Comparison of ENCODE assay signal across 15 cellular contexts in genomic region chr7:101804087-101804631, GRCh38. TPM values are rescaled to one million over a fixed set of nuclear protein-coding genes. Genes with fewer than 3 reads are reported as not detected.
DNase-seq lines count a peak whose midpoint lies in the region; ATAC-seq, FAIRE-seq and TF ChIP-seq lines count a peak whose summit lies in the region.
"Had no signal": no experiment of that assay in that cellular context is flagged by ENCODE, and none has a peak within 500 bp of the region (broad histone marks: within the 10 kb centered on the region; RNA-seq: fewer than 3 reads in every experiment).

No MANE protein-coding gene starts in this region.

- CTCF ChIA-PET in CD4-positive, alpha-beta memory T cell (lab: Charles Lee; ENCODE audit: partially characterized antibody) = interaction anchor here (1.8 to 2.1 kb wide), 2 partner anchors 10 to 61 kb away, joined by 6 to 10 read pairs; no protein-coding TSS in a partner anchor

- H3K36me3 ChIP-seq in CD4-positive, alpha-beta memory T cell (ENCODE audit: insufficient read depth, low read length) = no peaks in the 10 kb centered on the region
- no peaks in the 10 kb centered on the region for H3K36me3 ChIP-seq in H7 (replicated peaks; ENCODE audit: control insufficient read depth, insufficient read depth, low read length)
- H3K36me3 ChIP-seq in left lung = no peaks in the 10 kb centered on the region

- H3K9me3 ChIP-seq in CD4-positive, alpha-beta memory T cell (ENCODE audit: control insufficient read depth in 1 of 2, low read length in 2 of 2) = no peaks in the 10 kb centered on the region
- no peaks in the 10 kb centered on the region for H3K9me3 ChIP-seq in left lung

- peak in 4 of 5 donors; percentile 43 to 56 (median 54) for DNase-seq in CD4-positive, alpha-beta memory T cell
- DNase-seq in H7 (peak; percentile 63), left lung (no peak), coronary artery (ENCODE audit: low spot score) (no peak), GM12892 (ENCODE audit: insufficient read length) (no peak)
- DNase-seq in activated T-helper 1 cell treated with anti-CD3 and anti-CD28 coated beads, Interleukin-12 subunit alpha, Interleukin-12 subunit beta, Interleukin-2, Interleukin-4 antibody, amounts not matched to agents 30 ng/mL and 10 ng/mL and 1 ng/mL, durations not matched to agents 14 hours and 24 hours and 36 hours (ENCODE audit: low spot score) = peak; percentile 1
- DNase-seq: COR-L47, HCEC 1CT, hippocampal formation, naive B cell had no signal

- no peaks in the 10 kb centered on the region for H3K36me3 Mint-ChIP-seq in CD4-positive, alpha-beta memory T cell
- no peaks in the 10 kb centered on the region for H3K36me3 Mint-ChIP-seq in activated T-helper 1 cell treated with anti-CD3 and anti-CD28 coated beads, Interleukin-12 subunit alpha, Interleukin-12 subunit beta, Interleukin-2, Interleukin-4 antibody, amounts not matched to agents 30 ng/mL and 10 ng/mL and 1 ng/mL, durations not matched to agents 14 hours and 24 hours and 36 hours (ENCODE audit: low read depth)
- H3K36me3 Mint-ChIP-seq: naive B cell had no signal

- no peak overlapping the region for H3K4me3 ChIP-seq in CD4-positive, alpha-beta memory T cell (ENCODE audit: low read length in 2 of 2)
- H3K4me3 ChIP-seq in H7 (ENCODE audit: insufficient read depth, low read depth, low read length) = no peak overlapping the region
- H3K4me3 ChIP-seq in left lung = no peak overlapping the region
- H3K4me3 ChIP-seq in coronary artery = no peak overlapping the region
- H3K4me3 ChIP-seq: skin epidermis had no signal

- H3K27ac Mint-ChIP-seq in CD4-positive, alpha-beta memory T cell = peak overlapping the region in 6 of 7 donors; percentile 5 to 86 (median 64)
- H3K27ac Mint-ChIP-seq in activated T-helper 1 cell treated with anti-CD3 and anti-CD28 coated beads, Interleukin-12 subunit alpha, Interleukin-12 subunit beta, Interleukin-2, Interleukin-4 antibody, amounts not matched to agents 30 ng/mL and 10 ng/mL and 1 ng/mL, durations not matched to agents 14 hours and 24 hours and 36 hours = no peak overlapping the region
- H3K27ac Mint-ChIP-seq: naive B cell had no signal

- H3K9me3 Mint-ChIP-seq in CD4-positive, alpha-beta memory T cell = no peaks in the 10 kb centered on the region
- no peaks in the 10 kb centered on the region for H3K9me3 Mint-ChIP-seq in activated T-helper 1 cell treated with anti-CD3 and anti-CD28 coated beads, Interleukin-12 subunit alpha, Interleukin-12 subunit beta, Interleukin-2, Interleukin-4 antibody, amounts not matched to agents 30 ng/mL and 10 ng/mL and 1 ng/mL, durations not matched to agents 14 hours and 24 hours and 36 hours

- peaks cover 17% of the 10 kb centered on the region for H3K4me1 ChIP-seq in CD4-positive, alpha-beta memory T cell (ENCODE audit: insufficient read depth, low read length)
- peaks cover 0 to 13% of the 10 kb centered on the region in 2 donors for H3K4me1 ChIP-seq in left lung

- no peaks in the 10 kb centered on the region for H3K27me3 ChIP-seq in CD4-positive, alpha-beta memory T cell (ENCODE audit: insufficient read depth, low read length)
- H3K27me3 ChIP-seq in H7 (ENCODE audit: control insufficient read depth, insufficient read depth, low read length) (peaks cover 8% of the 10 kb centered on the region), left lung (peaks cover 4 to 31% of the 10 kb centered on the region in 2 donors)

- intact Hi-C loops in CD4-positive, alpha-beta memory T cell (cut with micrococcal nuclease) = loop anchor here (1.0 kb wide), 1 partner anchor 10 kb away; no protein-coding TSS in a partner anchor
- intact Hi-C loops in activated T-helper 1 cell treated with anti-CD3 and anti-CD28 coated beads, Interleukin-12 subunit alpha, Interleukin-12 subunit beta, Interleukin-2, Interleukin-4 antibody, amounts not matched to agents 30 ng/mL and 10 ng/mL and 1 ng/mL, durations not matched to agents 14 hours and 24 hours and 36 hours (cut with micrococcal nuclease) = no loop called here
- intact Hi-C loops in left lung (cut with DNase I) = loop anchor here in 1 of 2 donors (10.0 kb wide), 1 partner anchor 109 kb away; no protein-coding TSS in a partner anchor

- POLR2A ChIA-PET in CD4-positive, alpha-beta memory T cell (lab: Charles Lee; ENCODE audit: partially characterized antibody) = interaction anchor here (0.6 to 1.4 kb wide), 2 partner anchors 10 to 390 kb away, joined by 4 read pairs; no protein-coding TSS in a partner anchor

- H3K27ac ChIP-seq in CD4-positive, alpha-beta memory T cell (ENCODE audit: low read depth, low read length) = no peak overlapping the region
- H3K27ac ChIP-seq in left lung = no peak overlapping the region
- H3K27ac ChIP-seq in coronary artery = no peak overlapping the region
- H3K27ac ChIP-seq: epithelial cell of prostate had no signal

- ATAC-seq in left lung (peak; percentile 85), HG03520 (IDR thresholded peaks at IDR 0.05; ENCODE audit: unreplicated experiment) (no peak), HG03045 (IDR thresholded peaks at IDR 0.05; ENCODE audit: unreplicated experiment) (no peak)

- peaks cover 16 to 29% (median 23%) of the 10 kb centered on the region in 4 donors for H3K4me1 Mint-ChIP-seq in CD4-positive, alpha-beta memory T cell
- H3K4me1 Mint-ChIP-seq in activated T-helper 1 cell treated with anti-CD3 and anti-CD28 coated beads, Interleukin-12 subunit alpha, Interleukin-12 subunit beta, Interleukin-2, Interleukin-4 antibody, amounts not matched to agents 30 ng/mL and 10 ng/mL and 1 ng/mL, durations not matched to agents 14 hours and 24 hours and 36 hours (ENCODE audit: low read depth) = peaks cover 11% of the 10 kb centered on the region

- H3K27me3 Mint-ChIP-seq in CD4-positive, alpha-beta memory T cell = peaks cover 2 to 5% of the 10 kb centered on the region in 2 donors
- H3K27me3 Mint-ChIP-seq in activated T-helper 1 cell treated with anti-CD3 and anti-CD28 coated beads, Interleukin-12 subunit alpha, Interleukin-12 subunit beta, Interleukin-2, Interleukin-4 antibody, amounts not matched to agents 30 ng/mL and 10 ng/mL and 1 ng/mL, durations not matched to agents 14 hours and 24 hours and 36 hours (ENCODE audit: insufficient read depth) = peaks cover 27% of the 10 kb centered on the region

- TF ChIP-seq CTCF in left lung (IDR thresholded peaks at IDR 0.05) (no peak), coronary artery (IDR thresholded peaks at IDR 0.05) (no peak)

- peak overlapping the region; percentile 18 to 84 (median 70) for H3K4me3 Mint-ChIP-seq in CD4-positive, alpha-beta memory T cell
- peak overlapping the region; percentile 40 for H3K4me3 Mint-ChIP-seq in activated T-helper 1 cell treated with anti-CD3 and anti-CD28 coated beads, Interleukin-12 subunit alpha, Interleukin-12 subunit beta, Interleukin-2, Interleukin-4 antibody, amounts not matched to agents 30 ng/mL and 10 ng/mL and 1 ng/mL, durations not matched to agents 14 hours and 24 hours and 36 hours
- H3K4me3 Mint-ChIP-seq: naive B cell had no signal

- no peak for FAIRE-seq in GM12892 (lab: Jason Lieb, UNC)
- FAIRE-seq: astrocyte had no signal

- TF ChIP-seq POLR2A in GM12892 (IDR thresholded peaks at IDR 0.05; ENCODE audit: low read depth, low read length) = no peak

RNA-seq across cellular contexts. Expression of gene CUX1, which starts 13.3 kb away (rescaled TPM):
- 10 to 100 TPM; 46.1 to 47.6 TPM for total RNA-seq in CD4-positive, alpha-beta memory T cell
- 10 to 100 TPM in 1 of 2 donors, 1 to 10 TPM in 1; 2.1 to 26.2 TPM for polyA plus RNA-seq in CD4-positive, alpha-beta memory T cell
- total RNA-seq in H7 (2014; rRNA removed; shearing (Covaris generic)) = 25.3 and 28.2 TPM in 2 replicates
- 26.1 and 26.9 TPM in 2 replicates for total RNA-seq in activated T-helper 1 cell treated with anti-CD3 and anti-CD28 coated beads, Interleukin-12 subunit alpha, Interleukin-12 subunit beta, Interleukin-2, Interleukin-4 antibody, amounts not matched to agents 30 ng/mL and 10 ng/mL and 1 ng/mL, durations not matched to agents 14 hours and 24 hours and 36 hours
- total RNA-seq in left lung = 100 to 1,000 TPM; 110 to 157 TPM
- polyA plus RNA-seq in GM12892 (2012; ENCODE audit: missing spikeins) = 15.0 TPM

Comparison
In these comparisons a context has a peak if more than half of its experiments do, and no peak if none do; other contexts are left out.
1. DNase-seq: peak in CD4-positive, alpha-beta memory T cell (4 of 5), H7 (single experiment) and activated T-helper 1 cell treated with anti-CD3 and anti-CD28 coated beads, Interleukin-12 subunit alpha, Interleukin-12 subunit beta, Interleukin-2, Interleukin-4 antibody, amounts not matched to agents 30 ng/mL and 10 ng/mL and 1 ng/mL, durations not matched to agents 14 hours and 24 hours and 36 hours (single experiment); none in left lung (0 of 2), coronary artery (single experiment) and GM12892 (single experiment).